In genomic region chr12:91178139-91178561, GRCh38 we compare ENCODE assay signal across 9 cellular contexts. TPM values are rescaled to one million over a fixed set of nuclear protein-coding genes. Genes with fewer than 3 reads are reported as not detected.
DNase-seq lines count a peak whose midpoint lies in the region; ATAC-seq, FAIRE-seq and TF ChIP-seq lines count a peak whose summit lies in the region.
"Had no signal": no experiment of that assay in that cellular context is flagged by ENCODE, and none has a peak within 500 bp of the region (broad histone marks: within the 10 kb centered on the region; RNA-seq: fewer than 3 reads in every experiment).

No MANE protein-coding gene starts in this region.

- H3K4me3 ChIP-seq in DND-41 (ENCODE audit: low read depth in 1 of 2, low read length in 2 of 2) (no peak overlapping the region), endothelial cell of umbilical vein (replicated peaks in 1 of 3; ENCODE audit: insufficient read depth in 1 of 3, low read depth in 1 of 3, low read length in 3 of 3) (no peak overlapping the region)

- H3K27ac ChIP-seq in DND-41 (ENCODE audit: low read length) = no peak overlapping the region
- H3K27ac ChIP-seq in endothelial cell of umbilical vein (ENCODE audit: insufficient read depth, low read depth, low read length) = no peak overlapping the region
- H3K27ac ChIP-seq: HL-60 had no signal

- no peaks in the 10 kb centered on the region for H3K9me1 ChIP-seq in endothelial cell of umbilical vein (replicated peaks; ENCODE audit: control insufficient read depth, extremely low read depth, insufficient read depth, low read length)

- no peaks in the 10 kb centered on the region for H3K9me3 ChIP-seq in DND-41 (ENCODE audit: insufficient read depth, low read length, severe bottlenecking)
- no peaks in the 10 kb centered on the region for H3K9me3 ChIP-seq in endothelial cell of umbilical vein (replicated peaks; ENCODE audit: control insufficient read depth, insufficient read depth, low read length)

- H3K36me3 ChIP-seq in DND-41 (ENCODE audit: insufficient read depth, low read length) = no peaks in the 10 kb centered on the region
- H3K36me3 ChIP-seq in endothelial cell of umbilical vein (ENCODE audit: control insufficient read depth in 2 of 2, extremely low read depth in 1 of 2, insufficient read depth in 2 of 2, low read length in 2 of 2) = no peaks in the 10 kb centered on the region

- dilution Hi-C loops in endothelial cell of umbilical vein (cut with MboI; ENCODE audit: extremely low pct_ligation_motif_present, low sequenced_read_pairs) = no loop called here

- H3K4me3 Mint-ChIP-seq in neural crest cell = no peak overlapping the region
- no peak overlapping the region for H3K4me3 Mint-ChIP-seq in activated T-helper 17 cell treated with anti-CD3 and anti-CD28 coated beads, Interleukin-2, amount 50 U/mL, for 72 hours

- DNase-seq in DND-41 (no peak), NCI-H226 (peak; percentile 36), endothelial cell of umbilical vein (ENCODE audit: low read depth, low spot score) (peak; percentile 51), neural crest cell (ENCODE audit: low read depth, low spot score) (no peak), 8988T (no peak), HUDEP-2 (lab: John Stamatoyannopoulos, UW; ENCODE audit: unreplicated experiment in 76 of 76) (no peak)

- TF ChIP-seq POLR2A in endothelial cell of umbilical vein (IDR thresholded peaks at IDR 0.05; ENCODE audit: low read depth, low read length) = no peak

- H3K4me2 ChIP-seq in DND-41 (ENCODE audit: insufficient read depth, low read length) (no peak overlapping the region), endothelial cell of umbilical vein (ENCODE audit: insufficient read depth, low read length) (peak overlapping the region; percentile 37)

- peak; percentile 56 for TF ChIP-seq CTCF in DND-41 (IDR thresholded peaks at IDR 0.05; ENCODE audit: borderline replicate concordance, extremely low read depth, low read length, poor library complexity, severe bottlenecking)
- peak; percentile 25 to 32 for TF ChIP-seq CTCF in endothelial cell of umbilical vein (IDR thresholded peaks at IDR 0.05; ENCODE audit: extremely low read depth in 1 of 2, insufficient read depth in 1 of 2, low read depth in 1 of 2, low read length in 2 of 2)
- peak; percentile 57 for TF ChIP-seq CTCF in neural crest cell (conservative IDR thresholded peaks at IDR 0.05)

- H3K27me3 ChIP-seq in DND-41 (ENCODE audit: insufficient read depth, low read length, poor library complexity) (peaks cover 3% of the 10 kb centered on the region), endothelial cell of umbilical vein (ENCODE audit: control insufficient read depth in 2 of 2, insufficient read depth in 2 of 2, low read length in 2 of 2) (no peaks in the 10 kb centered on the region)

- BruUV-seq in endothelial cell of umbilical vein (replicated peaks; lab: Mats Ljungman, UMichigan) = no TSS peak

- H3K9ac ChIP-seq in DND-41 (ENCODE audit: low read depth, low read length) (no peak overlapping the region), endothelial cell of umbilical vein (replicated peaks; ENCODE audit: extremely low read depth, insufficient read depth, low read length) (no peak overlapping the region)

- H3K27me3 Mint-ChIP-seq in neural crest cell (ENCODE audit: low read depth) = no peaks in the 10 kb centered on the region
- H3K27me3 Mint-ChIP-seq in activated T-helper 17 cell treated with anti-CD3 and anti-CD28 coated beads, Interleukin-2, amount 50 U/mL, for 72 hours = no peaks in the 10 kb centered on the region

- no peaks in the 10 kb centered on the region for H3K9me3 Mint-ChIP-seq in neural crest cell
- no peaks in the 10 kb centered on the region for H3K9me3 Mint-ChIP-seq in activated T-helper 17 cell treated with anti-CD3 and anti-CD28 coated beads, Interleukin-2, amount 50 U/mL, for 72 hours

- H4K20me1 ChIP-seq in DND-41 (ENCODE audit: insufficient read depth, low read length) = no peaks in the 10 kb centered on the region
- H4K20me1 ChIP-seq in endothelial cell of umbilical vein (replicated peaks; ENCODE audit: control insufficient read depth, extremely low read depth, insufficient read depth, low read length) = no peaks in the 10 kb centered on the region

- intact Hi-C loops in endothelial cell of umbilical vein (cut with micrococcal nuclease) = loop anchor here (1.0 to 2.0 kb wide), 2 partner anchors 148 to 177 kb away; no protein-coding TSS in a partner anchor

- peaks cover 19% of the 10 kb centered on the region for H3K4me1 Mint-ChIP-seq in neural crest cell
- no peaks in the 10 kb centered on the region for H3K4me1 Mint-ChIP-seq in activated T-helper 17 cell treated with anti-CD3 and anti-CD28 coated beads, Interleukin-2, amount 50 U/mL, for 72 hours

- ATAC-seq in DND-41 (ENCODE audit: insufficient read depth, low read depth) (peak; percentile 29; the same call in 1 of the 3 replicates), GM19455 (IDR thresholded peaks at IDR 0.05; ENCODE audit: unreplicated experiment) (no peak)
- ATAC-seq in activated T-helper 17 cell treated with anti-CD3 and anti-CD28 coated beads, Interleukin-2, amount 50 U/mL, for 72 hours (replicated peaks) = no peak

- H2AFZ ChIP-seq in DND-41 (ENCODE audit: low read depth, low read length) = no peak overlapping the region
- peak overlapping the region; percentile 91 for H2AFZ ChIP-seq in endothelial cell of umbilical vein (ENCODE audit: low read depth, low read length)

- CTCF ChIA-PET in endothelial cell of umbilical vein (lab: Charles Lee) = interaction anchor here (0.9 to 8.9 kb wide), 4 partner anchors 32 to 148 kb away, joined by 3 to 107 read pairs (median 4); partner anchors contain the start of gene LUM

- H3K79me2 ChIP-seq in DND-41 (ENCODE audit: insufficient read depth, low read length) (no peaks in the 10 kb centered on the region), endothelial cell of umbilical vein (ENCODE audit: control insufficient read depth, insufficient read depth, low read length) (no peaks in the 10 kb centered on the region)

- H3K4me1 ChIP-seq in DND-41 (ENCODE audit: insufficient read depth, low read length) (no peaks in the 10 kb centered on the region), endothelial cell of umbilical vein (ENCODE audit: control insufficient read depth, extremely low read depth, insufficient read depth, low read length) (peaks cover 10% of the 10 kb centered on the region)

- POLR2A ChIA-PET in endothelial cell of umbilical vein (lab: Charles Lee) = no interaction called here

- no peak for FAIRE-seq in endothelial cell of umbilical vein (lab: Jason Lieb, UNC)

- no peaks in the 10 kb centered on the region for H3K36me3 Mint-ChIP-seq in neural crest cell (ENCODE audit: low read depth)
- no peaks in the 10 kb centered on the region for H3K36me3 Mint-ChIP-seq in activated T-helper 17 cell treated with anti-CD3 and anti-CD28 coated beads, Interleukin-2, amount 50 U/mL, for 72 hours (ENCODE audit: low read depth)

- H3K27ac Mint-ChIP-seq in neural crest cell (ENCODE audit: unreplicated experiment) = no peak overlapping the region
- H3K27ac Mint-ChIP-seq in activated T-helper 17 cell treated with anti-CD3 and anti-CD28 coated beads, Interleukin-2, amount 50 U/mL, for 72 hours = no peak overlapping the region

TF ChIP-seq in endothelial cell of umbilical vein, 7 proteins besides CTCF, POLR2A, EP300 and RAD21:
- TF ChIP-seq EZH2 (IDR thresholded peaks at IDR 0.05; ENCODE audit: borderline replicate concordance, low read depth, low read length, severe bottlenecking) (no peak), JUN (IDR thresholded peaks at IDR 0.05; ENCODE audit: borderline replicate concordance, insufficient read depth, insufficient read length, low read depth) (no peak), GATA2 (IDR thresholded peaks at IDR 0.05; ENCODE audit: insufficient read depth, insufficient read length, low read depth, low read length) (no peak), MAX (IDR thresholded peaks at IDR 0.05; ENCODE audit: insufficient read depth, insufficient read length) (no peak), MYC (IDR thresholded peaks at IDR 0.05; ENCODE audit: low read depth, low read length) (no peak), FOS (IDR thresholded peaks at IDR 0.05; ENCODE audit: borderline replicate concordance, insufficient read depth, low read length) (no peak), POLR2AphosphoS5 (IDR thresholded peaks at IDR 0.05; ENCODE audit: insufficient read depth, low read depth, low read length) (no peak)

RNA-seq across cellular contexts. Expression of gene DCN, which starts 4.5 kb away (rescaled TPM):
- total RNA-seq in endothelial cell of umbilical vein (0.42 TPM in 1 of 2 replicates, not detected in the other), neural crest cell (17.9 and 19.6 TPM in 2 replicates)
- polyA plus RNA-seq in endothelial cell of umbilical vein = 0.38 and 0.43 TPM in 2 replicates
- 0.14 and 0.34 TPM in 2 replicates for polyA plus RNA-seq in endothelial cell of umbilical vein (2011; cell fraction: cytosol; rRNA removed)
- 0.09 and 0.11 TPM in 2 replicates for polyA plus RNA-seq in endothelial cell of umbilical vein (2011; cell fraction: nucleus; rRNA removed)
- not detected in 2 replicates for polyA plus RNA-seq in endothelial cell of umbilical vein (2012)
- 1.2 TPM in 1 of 2 replicates, not detected in the other for polyA minus RNA-seq in endothelial cell of umbilical vein
- polyA minus RNA-seq in endothelial cell of umbilical vein (2011; cell fraction: cytosol; rRNA and poly(A)+ RNA removed) = not detected
- 0.53 TPM in 1 of 2 replicates, not detected in the other for polyA minus RNA-seq in endothelial cell of umbilical vein (2011; cell fraction: nucleus; rRNA and poly(A)+ RNA removed)
- not detected for total RNA-seq in activated T-helper 17 cell treated with anti-CD3 and anti-CD28 coated beads, Interleukin-2, amount 50 U/mL, for 72 hours

Comparison
In these comparisons a context has a peak if more than half of its experiments do, and no peak if none do; other contexts are left out.
1. DNase-seq: peak in NCI-H226 (single experiment) and endothelial cell of umbilical vein (single experiment); none in DND-41 (single experiment), neural crest cell (single experiment), 8988T (single experiment) and HUDEP-2 (0 of 76).
2. RNA of gene DCN, which starts 4.5 kb away (total RNA-seq): 17.9 to 19.6 TPM in neural crest cell; 0.42 TPM in endothelial cell of umbilical vein and not detected in activated T-helper 17 cell treated with anti-CD3 and anti-CD28 coated beads, Interleukin-2, amount 50 U/mL, for 72 hours; every median in the first group is over 10 times any median in the second.
3. Peak in every context shown above with its lines, with median percentiles within 50 percentile points of each other: CTCF ChIP-seq.